12 cellular contexts compared by ENCODE assay signal in the genomic region with DNA sequence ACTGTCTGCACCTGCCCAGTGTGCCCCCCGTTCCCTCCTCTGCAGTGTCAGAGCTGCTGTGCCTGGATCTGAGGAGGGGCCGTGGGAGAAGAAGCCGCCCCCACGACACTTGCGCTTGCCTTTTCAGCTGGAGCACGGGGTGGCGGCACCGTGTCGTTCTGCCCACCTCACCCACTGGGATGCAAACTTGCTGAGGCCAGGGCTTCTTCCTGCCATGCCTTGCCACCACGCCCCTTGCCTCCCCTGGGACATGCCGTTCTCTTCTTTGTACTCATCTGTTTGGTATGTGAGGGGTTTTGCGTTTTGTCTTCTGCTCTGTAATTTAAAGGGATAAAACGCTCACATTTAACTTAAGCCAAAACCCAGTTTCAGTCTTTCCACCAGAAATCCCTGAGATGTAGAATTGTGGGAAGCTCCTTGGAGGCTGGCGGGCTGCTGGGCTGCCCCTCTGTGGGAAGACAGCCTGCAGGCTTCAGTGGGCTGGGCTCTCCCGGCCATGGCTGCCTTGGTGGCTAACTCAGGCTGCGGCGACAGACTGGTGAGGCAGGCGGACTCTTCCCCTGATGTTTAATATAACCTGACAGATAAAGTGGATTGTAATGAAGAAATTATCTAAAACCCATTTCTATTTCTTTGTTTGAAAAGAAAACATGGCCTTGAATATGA.
DNase-seq lines count a peak whose midpoint lies in the region; ATAC-seq, FAIRE-seq and TF ChIP-seq lines count a peak whose summit lies in the region.
"Had no signal": no experiment of that assay in that cellular context is flagged by ENCODE, and none has a peak within 500 bp of the region (broad histone marks: within the 10 kb centered on the region; RNA-seq: fewer than 3 reads in every experiment).

No MANE protein-coding gene starts in this region.

- intact Hi-C loops in aorta (cut with DNase I) = no loop called here

- H3K36me3 ChIP-seq in aorta (ENCODE audit: control insufficient read depth in 1 of 2, insufficient read depth in 2 of 2, low read length in 1 of 2) = no peaks in the 10 kb centered on the region
- H3K36me3 ChIP-seq: colonic mucosa had no signal

- no peak for ATAC-seq in aorta (ENCODE audit: low FRiP score)
- ATAC-seq in GM21737 (IDR thresholded peaks at IDR 0.05; ENCODE audit: unreplicated experiment) = no peak

- no peak for FAIRE-seq in RCC 7860 (lab: Jason Lieb, UNC)

- H3K27me3 ChIP-seq in aorta (ENCODE audit: control insufficient read depth in 1 of 2, insufficient read depth in 2 of 2, low read length in 1 of 2) = no peaks in the 10 kb centered on the region
- H3K27me3 ChIP-seq: colonic mucosa had no signal

- 87 to 89% methylated on average over 18 of the region's 18 CpGs for WGBS in aorta, 2 donors

- no peak overlapping the region for H3K27ac ChIP-seq in aorta (ENCODE audit: low read depth in 1 of 2, low read length in 2 of 2)
- H3K27ac ChIP-seq: colonic mucosa had no signal

- H3K4me3 ChIP-seq in fibroblast of mammary gland (ENCODE audit: control insufficient read depth, low read depth, low read length) (no peak overlapping the region), retinal pigment epithelial cell (ENCODE audit: low read length) (no peak overlapping the region), aorta (ENCODE audit: low read length in 2 of 2) (no peak overlapping the region)
- H3K4me3 ChIP-seq: colonic mucosa had no signal

- peak; percentile 91 for DNase-seq in EL
- peak; percentile 40 for DNase-seq in RCC 7860 (ENCODE audit: low spot score)
- DNase-seq in fibroblast of mammary gland (ENCODE audit: low read depth) = peak; percentile 90
- DNase-seq in retinal pigment epithelial cell (ENCODE audit: low read depth) = peak; percentile 13
- no peak for DNase-seq in aorta
- no peak for DNase-seq in DMS53 (lab: John Stamatoyannopoulos, UW)
- DNase-seq in MV-4-11 (lab: John Stamatoyannopoulos, UW) = no peak
- DNase-seq: colonic mucosa, NCI-H1694 treated with DMSO at 0.1 percent for 48 hours, occipital lobe, SIG-M5 had no signal

- no peaks in the 10 kb centered on the region for H3K4me1 ChIP-seq in aorta (ENCODE audit: control insufficient read depth in 1 of 2, insufficient read depth in 2 of 2, low read length in 2 of 2)
- H3K4me1 ChIP-seq: colonic mucosa had no signal

- TF ChIP-seq CTCF in fibroblast of mammary gland (conservative IDR thresholded peaks at IDR 0.05; ENCODE audit: control insufficient read depth, insufficient read depth, low read depth, low read length) (no peak), retinal pigment epithelial cell (conservative IDR thresholded peaks at IDR 0.05; ENCODE audit: low read depth, low read length) (no peak)

- no peaks in the 10 kb centered on the region for H3K9me3 ChIP-seq in aorta (ENCODE audit: control insufficient read depth, low read length)
- H3K9me3 ChIP-seq: colonic mucosa had no signal

Comparison
In these comparisons a context has a peak if more than half of its experiments do, and no peak if none do; other contexts are left out.
1. DNase-seq: peak in EL (single experiment), RCC 7860 (single experiment), fibroblast of mammary gland (single experiment) and retinal pigment epithelial cell (single experiment); none in aorta (0 of 2), DMS53 (single experiment) and MV-4-11 (single experiment).